In the genomic region with DNA sequence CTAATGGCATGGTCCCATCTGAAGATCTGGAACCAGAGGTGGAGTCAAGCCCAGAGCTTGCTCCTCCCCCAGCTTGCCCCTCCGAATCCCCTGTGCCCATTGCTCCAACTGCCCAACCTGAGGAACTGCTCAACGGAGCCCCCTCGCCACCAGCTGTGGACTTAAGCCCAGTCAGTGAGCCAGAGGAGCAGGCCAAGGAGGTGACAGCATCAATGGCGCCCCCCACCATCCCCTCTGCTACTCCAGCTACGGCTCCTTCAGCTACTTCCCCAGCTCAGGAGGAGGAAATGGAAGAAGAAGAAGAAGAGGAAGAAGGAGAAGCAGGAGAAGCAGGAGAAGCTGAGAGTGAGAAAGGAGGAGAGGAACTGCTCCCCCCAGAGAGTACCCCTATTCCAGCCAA, we compare ENCODE assay signal across 1 cellular context.
TF ChIP-seq lines count a peak whose summit lies in the region.

No MANE protein-coding gene starts in this region.

TF ChIP-seq in HEK293, 187 proteins besides CTCF, POLR2A, EP300 and RAD21 (continued from another document):
- no peak for TF ChIP-seq ZNF776 (tag by site-specific recombination; IDR thresholded peaks at IDR 0.05; ENCODE audit: borderline replicate concordance)
